In genomic region chr4:55524844-55525571, GRCh38 we compare ENCODE assay signal across 21 cellular contexts. TPM values are rescaled to one million over a fixed set of nuclear protein-coding genes. Genes with fewer than 3 reads are reported as not detected.
DNase-seq lines count a peak whose midpoint lies in the region; ATAC-seq, FAIRE-seq and TF ChIP-seq lines count a peak whose summit lies in the region.
"Had no signal": no experiment of that assay in that cellular context is flagged by ENCODE, and none has a peak within 500 bp of the region (broad histone marks: within the 10 kb centered on the region; RNA-seq: fewer than 3 reads in every experiment).

No MANE protein-coding gene starts in this region.

- no peak for TF ChIP-seq POLR2A in A549 (IDR thresholded peaks at IDR 0.05; ENCODE audit: low read length)

- 90% methylated on average over 4 of the region's 4 CpGs for WGBS in A549 (ENCODE audit: missing lambda C conversion rate)

- POLR2A ChIA-PET in A549 (lab: Yijun Ruan, JAX): no interaction called here

- no peak for TF ChIP-seq CTCF in A549 (IDR thresholded peaks at IDR 0.05)
- no peak for TF ChIP-seq CTCF in astrocyte of the spinal cord (IDR thresholded peaks at IDR 0.05; ENCODE audit: low read depth, low read length)
- no peak for TF ChIP-seq CTCF in fibroblast of villous mesenchyme (IDR thresholded peaks at IDR 0.05; ENCODE audit: insufficient read depth, low read depth, low read length)

- peak overlapping the region; percentile 21 to 64; a peak in 3 of 6 replicates for H3K27ac ChIP-seq in A549
- H3K27ac ChIP-seq: HL-60, KMS-11, right atrium auricular region had no signal

- TF ChIP-seq EP300 in A549 (IDR thresholded peaks at IDR 0.05): no peak

- CTCF ChIA-PET in A549 (lab: Yijun Ruan, JAX): no interaction called here

- peaks cover 6% of the 10 kb centered on the region; the same call in 2 of the 3 replicates for H3K4me1 ChIP-seq in A549
- H3K4me1 ChIP-seq: right atrium auricular region had no signal

- in situ Hi-C loops in astrocyte of the spinal cord (cut with HindIII; ENCODE audit: low sequenced_read_pairs): no loop called here

- no peak for FAIRE-seq in A549 (lab: Jason Lieb, UNC)

- H3K9me3 ChIP-seq in A549: no peaks in the 10 kb centered on the region

- ATAC-seq in A549 (no peak), GM21786 (IDR thresholded peaks at IDR 0.05; ENCODE audit: unreplicated experiment) (no peak), GM21390 (IDR thresholded peaks at IDR 0.05; ENCODE audit: unreplicated experiment) (no peak), GM19023 (IDR thresholded peaks at IDR 0.05; ENCODE audit: unreplicated experiment) (no peak)
- ATAC-seq: left colon; stimulated activated naive CD8-positive, alpha-beta T cell treated with anti-CD3 and anti-CD28 coated beads, Interleukin-15, amount 100 ng/mL, for 72 hours had no signal

- no peak for TF ChIP-seq RAD21 in A549 (conservative IDR thresholded peaks at IDR 0.05 in 1 of 2, IDR thresholded peaks at IDR 0.05 in 1 of 2)

- H3K4me3 ChIP-seq in A549 (no peak overlapping the region), astrocyte of the spinal cord (ENCODE audit: low read depth, low read length) (no peak overlapping the region), fibroblast of villous mesenchyme (ENCODE audit: low read depth, low read length) (no peak overlapping the region)
- H3K4me3 ChIP-seq: right atrium auricular region had no signal

- DNase-seq in A549 (ENCODE audit: low read depth in 1 of 2, low spot score in 1 of 2) (no peak), HS-5 (ENCODE audit: low read depth) (peak; percentile 24), astrocyte of the spinal cord (ENCODE audit: low read depth, low spot score) (peak; percentile 38), fibroblast of villous mesenchyme (ENCODE audit: low read depth) (peak; percentile 16), inferior parietal cortex (ENCODE audit: extremely low spot score) (no peak)
- DNase-seq: activated naive CD4-positive, alpha-beta T cell treated with Interleukin-2 at 50 U/mL for 16 hours; activated T-cell treated with anti-CD3 and anti-CD28 coated beads for 4 hours; effector CD4-positive, alpha-beta T cell; foreskin melanocyte; left colon; NCI-H1105 treated with DMSO at 0.1 percent for 48 hours; NCI-H2107; NCI-H526; nucleus accumbens; stimulated activated naive CD8-positive, alpha-beta T cell treated with anti-CD3 and anti-CD28 coated beads, Interleukin-15, amount 100 ng/mL, for 72 hours had no signal

- H3K4me2 ChIP-seq in A549: peak overlapping the region; percentile 22; the same call in 2 of the 3 replicates
- H3K4me2 ChIP-seq: KMS-11 had no signal

TF ChIP-seq in A549, 52 proteins besides CTCF, POLR2A, EP300 and RAD21:
- TF ChIP-seq RFX5 (IDR thresholded peaks at IDR 0.05): no peak
- TF ChIP-seq POLR2AphosphoS2 (conservative IDR thresholded peaks at IDR 0.05; ENCODE audit: low read length): no peak
- TF ChIP-seq SREBF2 (IDR thresholded peaks at IDR 0.05): no peak
- no peak for TF ChIP-seq FOSB (CRISPR knock-in tag; IDR thresholded peaks at IDR 0.05)
- no peak for TF ChIP-seq RNF2 (IDR thresholded peaks at IDR 0.05; ENCODE audit: borderline replicate concordance, low read depth)
- TF ChIP-seq, protein P1, sequence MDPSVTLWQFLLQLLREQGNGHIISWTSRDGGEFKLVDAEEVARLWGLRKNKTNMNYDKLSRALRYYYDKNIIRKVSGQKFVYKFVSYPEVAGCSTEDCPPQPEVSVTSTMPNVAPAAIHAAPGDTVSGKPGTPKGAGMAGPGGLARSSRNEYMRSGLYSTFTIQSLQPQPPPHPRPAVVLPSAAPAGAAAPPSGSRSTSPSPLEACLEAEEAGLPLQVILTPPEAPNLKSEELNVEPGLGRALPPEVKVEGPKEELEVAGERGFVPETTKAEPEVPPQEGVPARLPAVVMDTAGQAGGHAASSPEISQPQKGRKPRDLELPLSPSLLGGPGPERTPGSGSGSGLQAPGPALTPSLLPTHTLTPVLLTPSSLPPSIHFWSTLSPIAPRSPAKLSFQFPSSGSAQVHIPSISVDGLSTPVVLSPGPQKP (IDR thresholded peaks at IDR 0.05; ENCODE audit: low read depth, low read length): no peak
- TF ChIP-seq, protein P2, sequence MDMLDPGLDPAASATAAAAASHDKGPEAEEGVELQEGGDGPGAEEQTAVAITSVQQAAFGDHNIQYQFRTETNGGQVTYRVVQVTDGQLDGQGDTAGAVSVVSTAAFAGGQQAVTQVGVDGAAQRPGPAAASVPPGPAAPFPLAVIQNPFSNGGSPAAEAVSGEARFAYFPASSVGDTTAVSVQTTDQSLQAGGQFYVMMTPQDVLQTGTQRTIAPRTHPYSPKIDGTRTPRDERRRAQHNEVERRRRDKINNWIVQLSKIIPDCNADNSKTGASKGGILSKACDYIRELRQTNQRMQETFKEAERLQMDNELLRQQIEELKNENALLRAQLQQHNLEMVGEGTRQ (IDR thresholded peaks at IDR 0.05): no peak
- TF ChIP-seq RARB (CRISPR knock-in tag; IDR thresholded peaks at IDR 0.05): no peak
- no peak for TF ChIP-seq ESRRA (IDR thresholded peaks at IDR 0.05; ENCODE audit: borderline replicate concordance, low read length)
- no peak for TF ChIP-seq RCOR1 (IDR thresholded peaks at IDR 0.05; ENCODE audit: low read depth, low read length)
- TF ChIP-seq KDM5A (IDR thresholded peaks at IDR 0.05): no peak
- TF ChIP-seq TP53 (CRISPR knock-in tag; IDR thresholded peaks at IDR 0.05): no peak
- TF ChIP-seq JUNB (IDR thresholded peaks at IDR 0.05): no peak
- TF ChIP-seq FOSL2 (IDR thresholded peaks at IDR 0.05): no peak
- TF ChIP-seq FOSL2 (CRISPR knock-in tag; IDR thresholded peaks at IDR 0.05): no peak
- TF ChIP-seq HOXA7 (CRISPR knock-in tag; IDR thresholded peaks at IDR 0.05): no peak
- TF ChIP-seq EHMT2 (IDR thresholded peaks at IDR 0.05; ENCODE audit: low read depth): no peak
- no peak for TF ChIP-seq GATA3 (IDR thresholded peaks at IDR 0.05; ENCODE audit: borderline replicate concordance)
- no peak for TF ChIP-seq ZFP36 (IDR thresholded peaks at IDR 0.05; ENCODE audit: borderline replicate concordance, partially characterized antibody)
- TF ChIP-seq, protein P3, sequence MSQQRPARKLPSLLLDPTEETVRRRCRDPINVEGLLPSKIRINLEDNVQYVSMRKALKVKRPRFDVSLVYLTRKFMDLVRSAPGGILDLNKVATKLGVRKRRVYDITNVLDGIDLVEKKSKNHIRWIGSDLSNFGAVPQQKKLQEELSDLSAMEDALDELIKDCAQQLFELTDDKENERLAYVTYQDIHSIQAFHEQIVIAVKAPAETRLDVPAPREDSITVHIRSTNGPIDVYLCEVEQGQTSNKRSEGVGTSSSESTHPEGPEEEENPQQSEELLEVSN (IDR thresholded peaks at IDR 0.05; ENCODE audit: borderline replicate concordance, low read depth): no peak
- TF ChIP-seq CBX2 (IDR thresholded peaks at IDR 0.05; ENCODE audit: borderline replicate concordance, low read depth): no peak

RNA-seq across cellular contexts. Expression of gene CLOCK, which starts 21.7 kb away (rescaled TPM):
- polyA plus RNA-seq in A549 (2011; rRNA removed) (12.6 and 14.2 TPM in 2 replicates), A549 (2017; fragmentation: RNase III; extraction: RNeasy Plus Mini Kit Qiagen cat#74134 plus additional on column Dnase treatment) (6.6 to 8.0 TPM (median 7.8 TPM) in 3 replicates)
- 1.9 and 3.0 TPM in 2 replicates for polyA plus RNA-seq in A549 (2012; cell fraction: cytosol; rRNA removed)
- polyA plus RNA-seq in A549 (2012; cell fraction: nucleus; rRNA removed): 2.1 and 2.3 TPM in 2 replicates
- polyA minus RNA-seq in A549 (2011; rRNA and poly(A)+ RNA removed): 23.9 and 30.1 TPM in 2 replicates
- total RNA-seq in fibroblast of villous mesenchyme: 42.8 and 69.1 TPM in 2 replicates

Comparison
In these comparisons a context has a peak if more than half of its experiments do, and no peak if none do; other contexts are left out.
1. DNase-seq: peak in HS-5 (single experiment), astrocyte of the spinal cord (single experiment) and fibroblast of villous mesenchyme (single experiment); none in A549 (0 of 2) and inferior parietal cortex (single experiment).